In the genomic region with DNA sequence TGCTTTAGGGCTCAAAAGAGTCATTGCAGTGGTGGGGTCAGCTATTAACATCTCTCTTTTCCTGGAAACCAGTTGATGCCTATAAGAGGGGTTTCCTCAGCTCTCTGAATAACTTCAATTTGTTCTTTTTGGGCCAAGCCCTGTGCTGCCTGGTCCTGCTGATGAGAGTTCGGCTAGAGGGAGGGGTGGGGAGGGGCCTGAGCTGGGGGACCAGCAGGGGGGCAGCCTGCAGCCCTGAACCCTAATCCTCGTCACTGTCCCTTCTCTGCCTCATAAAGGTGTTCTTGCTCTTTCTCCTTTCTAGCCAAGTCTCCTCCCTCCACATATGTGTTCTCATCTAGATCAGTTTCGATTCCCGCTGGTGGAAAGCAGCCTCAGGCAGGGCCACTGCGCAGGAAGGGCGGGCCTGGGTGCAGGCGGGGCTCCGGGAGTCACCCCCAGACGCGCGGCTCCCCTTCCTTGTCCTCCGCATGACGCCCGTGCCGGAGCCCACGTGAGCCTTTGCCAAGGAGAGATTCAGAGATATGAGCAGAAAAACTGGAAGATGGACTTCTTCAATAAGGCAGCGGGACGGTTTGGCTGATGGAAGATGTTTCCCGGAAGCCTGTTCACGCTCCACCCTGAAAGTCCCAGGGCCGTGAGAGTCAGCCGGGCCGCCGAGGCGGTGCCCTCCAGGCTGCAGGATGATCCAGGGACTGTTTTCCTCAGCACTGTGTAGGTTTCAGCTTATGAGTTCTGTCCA, we compare ENCODE assay signal across 7 cellular contexts. TPM values are rescaled to one million over a fixed set of nuclear protein-coding genes. Genes with fewer than 3 reads are reported as not detected.
A peak's percentile ranks its signal among the peaks of the same experiment; 100 is the strongest.
DNase-seq lines count a peak whose midpoint lies in the region; ATAC-seq and TF ChIP-seq lines count a peak whose summit lies in the region.

No MANE protein-coding gene starts in this region.

- DNase-seq in NCI-H2227 (lab: John Stamatoyannopoulos, UW; ENCODE audit: unreplicated experiment) (peak; percentile 68), activated B cell treated with CpG ODN at 0.5 μM for 24 hours (peak; percentile 54), cardiac fibroblast (ENCODE audit: low read depth in 2 of 2) (peak; percentile 71 to 77), iris pigment epithelial cell (ENCODE audit: low read depth) (peak; percentile 84)
- DNase-seq in stimulated activated CD4-positive, alpha-beta T cell treated with anti-CD3 and anti-CD28 coated beads, Interleukin-12 subunit alpha, Interleukin-12 subunit beta, amount 100 ng/mL, for 24 hours (ENCODE audit: low read depth in 2 of 2): peak; percentile 58 to 76

- peaks cover 21% of the 10 kb centered on the region for H3K4me1 Mint-ChIP-seq in activated B cell treated with CpG ODN at 0.5 μM for 24 hours

- peak; percentile 81 for ATAC-seq in GM18520 (IDR thresholded peaks at IDR 0.05; ENCODE audit: unreplicated experiment)
- ATAC-seq in HG03045 (IDR thresholded peaks at IDR 0.05; ENCODE audit: unreplicated experiment): peak; percentile 88
- peak; percentile 95 for ATAC-seq in activated B cell treated with CpG ODN at 0.5 μM for 24 hours (ENCODE audit: low read depth)

- H3K9me3 Mint-ChIP-seq in activated B cell treated with CpG ODN at 0.5 μM for 24 hours: no peaks in the 10 kb centered on the region

- no peaks in the 10 kb centered on the region for H3K27me3 Mint-ChIP-seq in activated B cell treated with CpG ODN at 0.5 μM for 24 hours

- H3K36me3 Mint-ChIP-seq in activated B cell treated with CpG ODN at 0.5 μM for 24 hours (ENCODE audit: low read depth): peaks cover 3% of the 10 kb centered on the region

- POLR2A ChIA-PET in activated B cell treated with CpG ODN at 0.5 μM for 24 hours (lab: Charles Lee): interaction anchor here (0.6 to 2.2 kb wide), 2 partner anchors 15 to 1032 kb away, joined by 3 to 5 read pairs; partner anchors contain the start of gene RHOT1

- CTCF ChIA-PET in activated B cell treated with CpG ODN at 0.5 μM for 24 hours (lab: Charles Lee): interaction anchor here (1.5 kb wide), 1 partner anchor 12 kb away, joined by 12 read pairs; no protein-coding TSS in a partner anchor

- intact Hi-C loops in activated B cell treated with CpG ODN at 0.5 μM for 24 hours (cut with micrococcal nuclease): loop anchor here (1.0 kb wide), 1 partner anchor 15 kb away; the partner anchor contains the start of gene RHOT1

- peak overlapping the region; percentile 63 to 70 for H3K4me3 ChIP-seq in cardiac fibroblast (replicated peaks in 1 of 2; ENCODE audit: low read depth in 2 of 2, low read length in 2 of 2)

- H3K27ac Mint-ChIP-seq in activated B cell treated with CpG ODN at 0.5 μM for 24 hours: peak overlapping the region; percentile 95

- H3K4me3 Mint-ChIP-seq in activated B cell treated with CpG ODN at 0.5 μM for 24 hours: peak overlapping the region; percentile 96

- TF ChIP-seq CTCF in activated B cell treated with CpG ODN at 0.5 μM for 24 hours (IDR thresholded peaks at IDR 0.05): no peak
- TF ChIP-seq CTCF in cardiac fibroblast (IDR thresholded peaks at IDR 0.05; ENCODE audit: low read depth, low read length): no peak

RNA-seq across cellular contexts. Expression of gene RHOT1, which starts 15.0 kb away (rescaled TPM):
- 14.8 and 16.2 TPM in 2 replicates for total RNA-seq in activated B cell treated with CpG ODN at 0.5 μM for 24 hours

Comparison
In these comparisons a context has a peak if more than half of its experiments do, and no peak if none do; other contexts are left out.
1. Peak in every context shown above with its lines: DNase-seq, ATAC-seq and H3K4me3 ChIP-seq.